14 cellular contexts compared by ENCODE assay signal in genomic region chr7:127995157-127995865, GRCh38. TPM values are rescaled to one million over a fixed set of nuclear protein-coding genes. Genes with fewer than 3 reads are reported as not detected.
DNase-seq lines count a peak whose midpoint lies in the region; ATAC-seq, FAIRE-seq and TF ChIP-seq lines count a peak whose summit lies in the region.
"Had no signal": no experiment of that assay in that cellular context is flagged by ENCODE, and none has a peak within 500 bp of the region (broad histone marks: within the 10 kb centered on the region; RNA-seq: fewer than 3 reads in every experiment).

No MANE protein-coding gene starts in this region.

- H3K4me3 ChIP-seq in AG09309 (ENCODE audit: control insufficient read depth, low read depth, low read length): no peak overlapping the region
- peak overlapping the region in 1 of 12 donors; percentile 12 for H3K4me3 ChIP-seq in heart left ventricle
- H3K4me3 ChIP-seq in pancreas: no peak overlapping the region

- no peak for FAIRE-seq in pancreas (lab: Jason Lieb, UNC)
- FAIRE-seq: H54 had no signal

- 31 to 41% (median 31%) methylated on average over 3 of the region's 3 CpGs for WGBS in heart left ventricle, 4 donors
- WGBS in pancreas, 2 donors: 51 to 56% methylated on average over 3 of the region's 3 CpGs

- H3K36me3 ChIP-seq in heart left ventricle: peaks cover 0 to 31% (median 3%) of the 10 kb centered on the region in 9 donors
- peaks cover 0 to 12% (median 0%) of the 10 kb centered on the region in 3 donors for H3K36me3 ChIP-seq in pancreas

- intact Hi-C loops in heart left ventricle (cut with DNase I) (no loop called here), pancreas (cut with DNase I) (loop anchor here in 1 of 3 donors (5.0 kb wide), 1 partner anchor 128 kb away; no protein-coding TSS in a partner anchor), posterior vena cava (cut with DNase I) (no loop called here), left colon (cut with DNase I, micrococcal nuclease) (no loop called here)

- H3K27ac ChIP-seq in heart left ventricle (peak overlapping the region; percentile 43 to 79 (median 68)), pancreas (no peak overlapping the region)

- in situ Hi-C loops in KBM-7 (cut with MboI; ENCODE audit: low pct_unique_long_range_greater_than_20kb, low sequenced_read_pairs): no loop called here

- H3K9me3 ChIP-seq in heart left ventricle (no peaks in the 10 kb centered on the region), pancreas (no peaks in the 10 kb centered on the region)

- no peaks in the 10 kb centered on the region for H3K27me3 ChIP-seq in heart left ventricle
- no peaks in the 10 kb centered on the region for H3K27me3 ChIP-seq in pancreas

- TF ChIP-seq CTCF in AG09309 (IDR thresholded peaks at IDR 0.05; ENCODE audit: control insufficient read depth, insufficient read depth, low read depth, low read length, missing control alignments): no peak
- TF ChIP-seq CTCF in heart left ventricle (IDR thresholded peaks at IDR 0.05): no peak
- no peak for TF ChIP-seq CTCF in pancreas (IDR thresholded peaks at IDR 0.05)

- peak; percentile 7 for DNase-seq in AG09309 (ENCODE audit: low read depth)
- DNase-seq in astrocyte of the hippocampus (ENCODE audit: low read depth, low spot score): peak; percentile 54
- DNase-seq in heart left ventricle: no peak
- no peak for DNase-seq in pancreas
- DNase-seq in posterior vena cava (ENCODE audit: low spot score): no peak
- no peak for DNase-seq in islet precursor cell
- DNase-seq in left colon: no peak
- no peak for DNase-seq in KBM-7
- DNase-seq: ACHN; activated CD4-positive, alpha-beta T cell treated with anti-CD3 and anti-CD28 coated beads, Interleukin-2, amount 10 ng/mL, durations not matched to agents 24 days and 14 days; activated naive CD4-positive, alpha-beta T cell treated with anti-CD3 and anti-CD28 coated beads for 36 hours; NCI-H524; stimulated activated naive CD4-positive, alpha-beta T cell treated with Interleukin-2 at 50 U/mL for 16 hours had no signal

- no peak for TF ChIP-seq POLR2A in heart left ventricle (IDR thresholded peaks at IDR 0.05)

- ATAC-seq in heart left ventricle: peak; percentile 82 to 88 (median 87)
- peak; percentile 18 to 44 (median 32) for ATAC-seq in pancreas
- no peak for ATAC-seq in left colon

- H3K4me1 ChIP-seq in heart left ventricle (peaks cover 0 to 60% (median 38%) of the 10 kb centered on the region in 12 donors), pancreas (no peaks in the 10 kb centered on the region)

RNA-seq across cellular contexts. Expression of gene LRRC4, which starts 35.9 kb away (rescaled TPM):
- total RNA-seq in heart left ventricle (1 to 10 TPM; 2.7 to 6.8 (median 4.0) TPM), pancreas (1 to 10 TPM in 2 of 6 donors, under 1 TPM in 4; 0.42 to 1.6 (median 0.84) TPM), posterior vena cava (1 to 10 TPM; 3.4 to 7.3 TPM), left colon (1 to 10 TPM in 1 of 2 donors, under 1 TPM in 1; 0.24 to 4.5 TPM)
- polyA plus RNA-seq in heart left ventricle (1 to 10 TPM in 1 of 2 donors, under 1 TPM in 1; 0.89 to 2.2 TPM), pancreas (1 to 10 TPM in 1 of 2 donors, under 1 TPM in 1; 0.76 to 2.4 TPM)

Comparison
In these comparisons a context has a peak if more than half of its experiments do, and no peak if none do; other contexts are left out.
1. DNase-seq: peak in AG09309 (single experiment) and astrocyte of the hippocampus (single experiment); none in heart left ventricle (0 of 5), pancreas (0 of 6), posterior vena cava (single experiment), islet precursor cell (single experiment), left colon (0 of 2) and KBM-7 (single experiment).
2. H3K27ac ChIP-seq: peak in heart left ventricle (12 of 12); none in pancreas (0 of 4).